Comparison of ENCODE assay signal across 11 cellular contexts in the genomic region with DNA sequence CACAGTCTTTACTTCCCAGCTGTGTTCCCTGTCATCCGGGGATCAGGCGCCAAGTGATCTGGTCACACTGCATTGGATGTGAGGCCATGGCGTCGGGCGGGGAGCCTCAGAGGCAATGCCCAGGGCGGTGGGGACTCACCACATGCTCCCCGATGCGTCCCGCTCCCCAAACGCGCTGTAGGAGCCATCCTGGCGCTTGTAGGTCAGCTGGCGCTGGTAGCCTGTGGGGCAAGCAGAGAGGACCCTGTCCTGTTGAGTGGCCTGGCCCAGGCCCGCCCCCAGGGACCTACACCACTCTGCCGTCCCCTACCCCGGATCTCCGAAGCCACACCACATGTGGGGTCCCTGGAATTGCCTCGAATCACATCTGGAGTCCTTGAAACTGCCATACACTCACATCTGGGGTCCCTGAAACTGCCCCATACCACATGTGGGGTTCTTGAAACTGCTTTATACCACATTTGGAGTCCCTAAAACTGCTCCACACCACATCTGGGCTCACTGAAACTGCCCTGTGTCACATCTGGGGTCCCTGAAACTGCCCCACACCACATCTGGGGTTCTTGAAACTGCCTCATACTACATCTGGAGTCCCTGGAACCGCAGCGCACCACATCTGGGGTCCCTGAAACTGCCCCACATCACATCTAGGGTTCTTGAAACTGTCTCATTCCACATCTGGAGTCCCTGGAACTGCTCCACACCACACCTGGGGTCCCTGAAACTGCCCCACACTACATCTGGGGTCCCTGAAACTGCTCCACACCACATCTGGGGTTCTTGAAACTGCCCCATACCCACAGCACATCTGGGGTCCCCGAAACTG.
"Had no signal": no experiment of that assay in that cellular context is flagged by ENCODE, and none has a peak within 500 bp of the region (broad histone marks: within the 10 kb centered on the region; RNA-seq: fewer than 3 reads in every experiment).

No MANE protein-coding gene starts in this region.

- H3K9me3 ChIP-seq: uterus had no signal

- H3K4me1 ChIP-seq: gastrocnemius medialis, right atrium auricular region, uterus had no signal

- H3K4me1 Mint-ChIP-seq: naive B cell had no signal

- H3K27ac ChIP-seq: coronary artery, gastrocnemius medialis, right atrium auricular region, uterus had no signal

- H3K36me3 ChIP-seq: gastrocnemius medialis, right atrium auricular region, uterus had no signal

- DNase-seq: activated CD4-positive, alpha-beta T cell treated with anti-CD3 and anti-CD28 coated beads, Interleukin-2, amount 50 U/mL, for 48 hours; activated T-cell treated with anti-CD3 and anti-CD28 coated beads, Interleukin-2, amount 50 U/mL, for 48 hours; central memory CD4-positive, alpha-beta T cell; effector CD8-positive, alpha-beta T cell; gastrocnemius medialis; naive B cell; small intestine; uterus had no signal

- H3K4me3 Mint-ChIP-seq: naive B cell; T-helper 2 cell treated with Interferon-gamma antibody and Interleukin-4, amounts not matched to agents 5 μg/mL and 100 μg/mL, for 36 hours had no signal

- H3K27me3 ChIP-seq: right atrium auricular region, uterus had no signal

- H3K27ac Mint-ChIP-seq: naive B cell; T-helper 2 cell treated with Interferon-gamma antibody and Interleukin-4, amounts not matched to agents 5 μg/mL and 100 μg/mL, for 36 hours had no signal

- H3K4me3 ChIP-seq: coronary artery, gastrocnemius medialis, right atrium auricular region, uterus had no signal
